ENCODE assay signal across 8 cellular contexts in genomic region chr19:41860419-41861097, GRCh38. TPM values are rescaled to one million over a fixed set of nuclear protein-coding genes. Genes with fewer than 3 reads are reported as not detected.
DNase-seq lines count a peak whose midpoint lies in the region; ATAC-seq, FAIRE-seq and TF ChIP-seq lines count a peak whose summit lies in the region.

No MANE protein-coding gene starts in this region.

- BruUV-seq in PC-3 (replicated peaks; lab: Mats Ljungman, UMichigan), result no TSS peak

- H3K4me1 ChIP-seq in PC-3 (ENCODE audit: insufficient read depth, low read length) (peaks cover 30% of the 10 kb centered on the region), mucosa of rectum (ENCODE audit: control insufficient read depth in 2 of 2, insufficient read depth in 2 of 2, low read length in 2 of 2) (peaks cover 32 to 36% of the 10 kb centered on the region in 2 donors)

- CTCF ChIA-PET in PC-3 (lab: Charles Lee), result no interaction called here

- TF ChIP-seq POLR2A in GM12891 (IDR thresholded peaks at IDR 0.05; ENCODE audit: low read depth, low read length), result no peak

- H3K9me3 ChIP-seq in PC-3 (ENCODE audit: low read length) (no peaks in the 10 kb centered on the region), mucosa of rectum (ENCODE audit: control insufficient read depth in 2 of 2, low read length in 2 of 2) (no peaks in the 10 kb centered on the region)

- no peaks in the 10 kb centered on the region for H3F3A ChIP-seq in PC-3 (ENCODE audit: low read length, unreplicated experiment)

- peak overlapping the region; percentile 98 for H3K4me2 ChIP-seq in PC-3 (ENCODE audit: low read length)

- peak overlapping the region; percentile 99 for H3K4me3 ChIP-seq in PC-3 (ENCODE audit: low read length)
- H3K4me3 ChIP-seq in mucosa of rectum (ENCODE audit: low read length in 2 of 2), result peak overlapping the region; percentile 89 to 97

- H4K20me1 ChIP-seq in PC-3 (ENCODE audit: low read length), result peaks cover 46% of the 10 kb centered on the region

- H3K27me3 ChIP-seq in PC-3 (ENCODE audit: low read length) (no peaks in the 10 kb centered on the region), mucosa of rectum (ENCODE audit: control insufficient read depth in 2 of 2, insufficient read depth in 2 of 2, low read length in 2 of 2) (no peaks in the 10 kb centered on the region)

- POLR2A ChIA-PET in PC-3 (lab: Charles Lee; ENCODE audit: unreplicated experiment), result interaction anchor here (1.0 kb wide), 1 partner anchor 24 kb away, joined by 4 read pairs; no protein-coding TSS in a partner anchor

- H3K79me2 ChIP-seq in PC-3 (ENCODE audit: low read length), result peaks cover 56% of the 10 kb centered on the region

- H3K27ac ChIP-seq in PC-3 (ENCODE audit: low read length) (peak overlapping the region; percentile 92), mucosa of rectum (ENCODE audit: low read depth in 2 of 2, low read length in 2 of 2) (peak overlapping the region; percentile 98 to 99)

- H3K36me3 ChIP-seq in PC-3 (ENCODE audit: low read depth, low read length) (peaks cover 48% of the 10 kb centered on the region), mucosa of rectum (ENCODE audit: control insufficient read depth in 2 of 2, insufficient read depth in 2 of 2, low read length in 2 of 2) (peaks cover 38% of the 10 kb centered on the region in 2 donors)

- intact Hi-C loops in PC-3 (cut with micrococcal nuclease), result no loop called here

- FAIRE-seq in GM12891 (lab: Jason Lieb, UNC), result peak; percentile 47

- peak overlapping the region; percentile 100 for H3K9ac ChIP-seq in PC-3 (ENCODE audit: low read length)
- peak overlapping the region; percentile 90 to 95 for H3K9ac ChIP-seq in mucosa of rectum (ENCODE audit: low read depth in 1 of 2, low read length in 2 of 2)

- no peaks in the 10 kb centered on the region for H3K9me2 ChIP-seq in PC-3 (replicated peaks; ENCODE audit: low read length)

- no peak overlapping the region for H2AFZ ChIP-seq in PC-3 (ENCODE audit: low read length)

- ATAC-seq in PC-3 (no peak), GM18511 (IDR thresholded peaks at IDR 0.05; ENCODE audit: unreplicated experiment) (no peak), GM21367 (IDR thresholded peaks at IDR 0.05; ENCODE audit: unreplicated experiment) (no peak), GM21528 (IDR thresholded peaks at IDR 0.05; ENCODE audit: low FRiP score, unreplicated experiment) (no peak)

- TF ChIP-seq CTCF in PC-3 (conservative IDR thresholded peaks at IDR 0.05; ENCODE audit: low read depth, low read length), result no peak

- DNase-seq in GM12891 (ENCODE audit: insufficient read length, low spot score), result no peak
- no peak for DNase-seq in PC-3
- DNase-seq in dermis blood vessel endothelial cell, result peak; percentile 39
- DNase-seq in RPMI8226, result no peak

TF ChIP-seq in GM12891, 5 proteins besides CTCF, POLR2A, EP300 and RAD21:
- peak; percentile 29 for TF ChIP-seq POLR2AphosphoS5 (IDR thresholded peaks at IDR 0.05; ENCODE audit: low read depth, low read length)
- no peak; the same call in 1 of the 2 replicates for TF ChIP-seq TAF1 (IDR thresholded peaks at IDR 0.05; ENCODE audit: low read depth, low read length)

RNA-seq across cellular contexts. Expression of gene RPS19, which starts 0.5 kb away (rescaled TPM):
- polyA plus RNA-seq in GM12891 (2012; ENCODE audit: low read depth, missing spikeins), result 7,698 TPM
- 1,687 and 1,830 TPM in 2 replicates for total RNA-seq in PC-3 (2014; rRNA removed)
- 1,021 and 1,770 TPM in 2 replicates for total RNA-seq in dermis blood vessel endothelial cell

RNA-seq across cellular contexts. Expression of gene DMRTC2, which starts 15.7 kb away (rescaled TPM):
- not detected for polyA plus RNA-seq in GM12891 (2012; ENCODE audit: low read depth, missing spikeins)
- total RNA-seq in PC-3 (2014; rRNA removed) (not detected in 2 replicates), dermis blood vessel endothelial cell (not detected in 2 replicates)

RNA-seq across cellular contexts. Expression of gene LYPD4, which starts 16.1 kb away (rescaled TPM):
- not detected for polyA plus RNA-seq in GM12891 (2012; ENCODE audit: low read depth, missing spikeins)
- total RNA-seq in PC-3 (2014; rRNA removed) (not detected in 2 replicates), dermis blood vessel endothelial cell (not detected in 2 replicates)

RNA-seq across cellular contexts. Expression of gene CD79A, which starts 16.5 kb away (rescaled TPM):
- polyA plus RNA-seq in GM12891 (2012; ENCODE audit: low read depth, missing spikeins), result 466 TPM
- 0.11 TPM in 1 of 2 replicates, not detected in the other for total RNA-seq in PC-3 (2014; rRNA removed)
- total RNA-seq in dermis blood vessel endothelial cell, result 0.09 and 0.34 TPM in 2 replicates

RNA-seq across cellular contexts. Expression of gene ARHGEF1, which starts 22.4 kb away (rescaled TPM):
- polyA plus RNA-seq in GM12891 (2012; ENCODE audit: low read depth, missing spikeins), result 125 TPM
- total RNA-seq in PC-3 (2014; rRNA removed) (50.8 and 64.3 TPM in 2 replicates), dermis blood vessel endothelial cell (53.8 and 69.4 TPM in 2 replicates)
